Comparison of ENCODE assay signal across 19 cellular contexts in genomic region chr1:184053881-184054280, GRCh38. TPM values are rescaled to one million over a fixed set of nuclear protein-coding genes. Genes with fewer than 3 reads are reported as not detected.
DNase-seq lines count a peak whose midpoint lies in the region; ATAC-seq and TF ChIP-seq lines count a peak whose summit lies in the region.
"Had no signal": no experiment of that assay in that cellular context is flagged by ENCODE, and none has a peak within 500 bp of the region (broad histone marks: within the 10 kb centered on the region; RNA-seq: fewer than 3 reads in every experiment).

No MANE protein-coding gene starts in this region.

- H3K36me3 ChIP-seq in SK-N-SH (replicated peaks in 1 of 2; ENCODE audit: control insufficient read depth in 1 of 2, insufficient read depth in 2 of 2, low read length in 1 of 2) (peaks cover 21 to 32% of the 10 kb centered on the region in 2 experiments), PC-3 (ENCODE audit: low read depth, low read length) (no peaks in the 10 kb centered on the region), stomach (peaks cover 3 to 22% (median 11%) of the 10 kb centered on the region in 4 donors)
- no peaks in the 10 kb centered on the region for H3K36me3 ChIP-seq in CD8-positive, alpha-beta memory T cell (ENCODE audit: insufficient read depth, low read length)
- H3K36me3 ChIP-seq: right atrium auricular region had no signal

- peaks cover 5 to 36% (median 14%) of the 10 kb centered on the region in 3 donors for H3K36me3 Mint-ChIP-seq in CD8-positive, alpha-beta memory T cell
- peaks cover 13% of the 10 kb centered on the region for H3K36me3 Mint-ChIP-seq in chondrocyte (ENCODE audit: low read depth)

- H3K9me2 ChIP-seq in SK-N-SH, result no peaks in the 10 kb centered on the region
- H3K9me2 ChIP-seq in PC-3 (replicated peaks; ENCODE audit: low read length), result no peaks in the 10 kb centered on the region

- peak overlapping the region in 2 of 8 donors; percentile 27 to 38 for H3K27ac Mint-ChIP-seq in CD8-positive, alpha-beta memory T cell
- peak overlapping the region; percentile 68 for H3K27ac Mint-ChIP-seq in chondrocyte (ENCODE audit: unreplicated experiment)
- H3K27ac Mint-ChIP-seq: CD8-positive, alpha-beta T cell; T-helper 1 cell treated with Interleukin-12 subunit alpha and Interleukin-12 subunit beta and Interleukin-4 antibody, amounts not matched to agents 30 μg/mL and 1 μg/mL, for 36 hours had no signal

- H3K27me3 ChIP-seq in SK-N-SH (ENCODE audit: insufficient read depth) (no peaks in the 10 kb centered on the region), PC-3 (ENCODE audit: low read length) (no peaks in the 10 kb centered on the region), right cardiac atrium (ENCODE audit: control insufficient read depth, insufficient read depth) (no peaks in the 10 kb centered on the region), stomach (no peaks in the 10 kb centered on the region)
- no peaks in the 10 kb centered on the region for H3K27me3 ChIP-seq in CD8-positive, alpha-beta memory T cell (ENCODE audit: insufficient read depth, low read length, poor library complexity, severe bottlenecking)
- H3K27me3 ChIP-seq: right atrium auricular region had no signal

- H3K9me3 Mint-ChIP-seq in CD8-positive, alpha-beta memory T cell, result no peaks in the 10 kb centered on the region
- peaks cover 4% of the 10 kb centered on the region for H3K9me3 Mint-ChIP-seq in chondrocyte (ENCODE audit: low read depth)
- H3K9me3 Mint-ChIP-seq: CD8-positive, alpha-beta T cell; stimulated activated naive CD8-positive, alpha-beta T cell treated with anti-CD3 and anti-CD28 coated beads, Interleukin-15, amount 100 ng/mL, for 72 hours; T-helper 1 cell treated with Interleukin-12 subunit alpha and Interleukin-12 subunit beta and Interleukin-4 antibody, amounts not matched to agents 30 μg/mL and 1 μg/mL, for 36 hours had no signal

- intact Hi-C loops in PC-3 (cut with micrococcal nuclease) (no loop called here), right cardiac atrium (cut with DNase I) (no loop called here), stomach (cut with DNase I; ENCODE audit: low total_unique reads) (no loop called here)

- 0 out of 2 replicates have a peak overlapping the region, but pooled peaks have one; percentile 22 for H3K4me2 ChIP-seq in SK-N-SH
- 0 out of 2 replicates have a peak overlapping the region, but pooled peaks have one; percentile 51 for H3K4me2 ChIP-seq in PC-3 (ENCODE audit: low read length)

- no peak for TF ChIP-seq POLR2A in stomach (IDR thresholded peaks at IDR 0.05)

- BruUV-seq in PC-3 (replicated peaks; lab: Mats Ljungman, UMichigan), result no TSS peak

- H4K20me1 ChIP-seq in SK-N-SH (ENCODE audit: insufficient read depth), result no peaks in the 10 kb centered on the region
- no peaks in the 10 kb centered on the region for H4K20me1 ChIP-seq in PC-3 (ENCODE audit: low read length)

- TF ChIP-seq EP300 in SK-N-SH (IDR thresholded peaks at IDR 0.05; ENCODE audit: borderline replicate concordance in 1 of 2, low read depth in 1 of 2, low read length in 1 of 2), result no peak
- TF ChIP-seq EP300 in stomach (IDR thresholded peaks at IDR 0.05), result no peak

- H3K27me3 Mint-ChIP-seq in CD8-positive, alpha-beta memory T cell, result peaks cover 4 to 5% of the 10 kb centered on the region in 2 donors
- no peaks in the 10 kb centered on the region for H3K27me3 Mint-ChIP-seq in chondrocyte (ENCODE audit: low read depth)

- TF ChIP-seq CTCF in SK-N-SH (IDR thresholded peaks at IDR 0.05), result no peak
- no peak for TF ChIP-seq CTCF in PC-3 (conservative IDR thresholded peaks at IDR 0.05; ENCODE audit: low read depth, low read length)
- TF ChIP-seq CTCF in chondrocyte (IDR thresholded peaks at IDR 0.05), result no peak
- TF ChIP-seq CTCF in stomach (IDR thresholded peaks at IDR 0.05), result no peak

- H3K9me3 ChIP-seq in SK-N-SH, result no peaks in the 10 kb centered on the region
- H3K9me3 ChIP-seq in CD8-positive, alpha-beta memory T cell (ENCODE audit: low read length), result no peaks in the 10 kb centered on the region
- no peaks in the 10 kb centered on the region for H3K9me3 ChIP-seq in PC-3 (ENCODE audit: low read length)
- no peaks in the 10 kb centered on the region for H3K9me3 ChIP-seq in right cardiac atrium (ENCODE audit: control insufficient read depth, low read length)
- H3K9me3 ChIP-seq in stomach, result no peaks in the 10 kb centered on the region
- H3K9me3 ChIP-seq: right atrium auricular region had no signal

- H3K79me2 ChIP-seq in SK-N-SH (ENCODE audit: insufficient read depth) (peaks cover 45% of the 10 kb centered on the region), PC-3 (ENCODE audit: low read length) (peaks cover 34% of the 10 kb centered on the region)

- peaks cover 22 to 25% of the 10 kb centered on the region in 2 experiments for H3K4me1 ChIP-seq in SK-N-SH (ENCODE audit: control insufficient read depth in 1 of 2, insufficient read depth in 2 of 2, low read depth in 1 of 2, low read length in 1 of 2)
- H3K4me1 ChIP-seq in CD8-positive, alpha-beta memory T cell (ENCODE audit: insufficient read depth, low read length), result peaks cover 33% of the 10 kb centered on the region
- peaks cover 30% of the 10 kb centered on the region for H3K4me1 ChIP-seq in PC-3 (ENCODE audit: insufficient read depth, low read length)
- peaks cover 3% of the 10 kb centered on the region for H3K4me1 ChIP-seq in right cardiac atrium (ENCODE audit: control insufficient read depth, insufficient read depth, low read length)
- H3K4me1 ChIP-seq in stomach, result peaks cover 15 to 46% (median 28%) of the 10 kb centered on the region in 4 donors

- H3K4me3 ChIP-seq in SK-N-SH (ENCODE audit: low read depth in 2 of 2, low read length in 1 of 2) (no peak overlapping the region), PC-3 (ENCODE audit: low read length) (peak overlapping the region; percentile 87; the same call in 1 of the 2 replicates), right cardiac atrium (ENCODE audit: low read length) (no peak overlapping the region), stomach (no peak overlapping the region)
- H3K4me3 ChIP-seq in CD8-positive, alpha-beta memory T cell (ENCODE audit: low read length), result no peak overlapping the region
- H3K4me3 ChIP-seq: right atrium auricular region had no signal

- H3K9ac ChIP-seq in SK-N-SH (no peak overlapping the region), PC-3 (ENCODE audit: low read length) (no peak overlapping the region)

- H3K4me3 Mint-ChIP-seq in CD8-positive, alpha-beta memory T cell, result peak overlapping the region in 6 of 7 donors; percentile 0 to 74 (median 27)
- H3K4me3 Mint-ChIP-seq in chondrocyte (ENCODE audit: unreplicated experiment), result no peak overlapping the region
- H3K4me3 Mint-ChIP-seq: CD8-positive, alpha-beta T cell; T-helper 1 cell treated with Interleukin-12 subunit alpha and Interleukin-12 subunit beta and Interleukin-4 antibody, amounts not matched to agents 30 μg/mL and 1 μg/mL, for 36 hours had no signal

- H3K4me1 Mint-ChIP-seq in CD8-positive, alpha-beta memory T cell, result peaks cover 44 to 71% (median 67%) of the 10 kb centered on the region in 3 donors
- peaks cover 65% of the 10 kb centered on the region for H3K4me1 Mint-ChIP-seq in chondrocyte (ENCODE audit: low read depth)

- H3F3A ChIP-seq in SK-N-SH (replicated peaks; ENCODE audit: insufficient read depth), result peaks cover 30% of the 10 kb centered on the region
- peaks cover 6% of the 10 kb centered on the region for H3F3A ChIP-seq in PC-3 (ENCODE audit: low read length, unreplicated experiment)

- POLR2A ChIA-PET in SK-N-SH (lab: Yijun Ruan, JAX) (no interaction called here), PC-3 (lab: Charles Lee; ENCODE audit: unreplicated experiment) (no interaction called here)
- POLR2A ChIA-PET in CD8-positive, alpha-beta memory T cell (lab: Charles Lee), result no interaction called here

- H3K27ac ChIP-seq in SK-N-SH (ENCODE audit: low read depth in 2 of 2, low read length in 1 of 2) (no peak overlapping the region), PC-3 (ENCODE audit: low read length) (no peak overlapping the region), right cardiac atrium (ENCODE audit: low read length) (no peak overlapping the region), stomach (no peak overlapping the region)
- H3K27ac ChIP-seq in CD8-positive, alpha-beta memory T cell (ENCODE audit: low read depth, low read length), result no peak overlapping the region
- H3K27ac ChIP-seq: right atrium auricular region had no signal

- ATAC-seq in SK-N-SH treated with all-trans-retinoic acid at 6 μM for 48 hours (no peak), PC-3 (no peak), right cardiac atrium (no peak)
- ATAC-seq: activated CD4-positive, CD25-positive, alpha-beta regulatory T cell treated with anti-CD3 and anti-CD28 coated beads, Interleukin-2, amount 50 U/mL, for 24 hours; CD8-positive, alpha-beta T cell; stimulated activated naive CD8-positive, alpha-beta T cell treated with anti-CD3 and anti-CD28 coated beads, Interleukin-15, amount 100 ng/mL, for 72 hours had no signal

- no peak for DNase-seq in SK-N-SH
- no peak for DNase-seq in CD8-positive, alpha-beta memory T cell
- DNase-seq in PC-3, result no peak
- no peak for DNase-seq in chondrocyte (ENCODE audit: low spot score)
- no peak for DNase-seq in right cardiac atrium
- no peak for DNase-seq in stomach
- no peak for DNase-seq in DMS153 (lab: John Stamatoyannopoulos, UW)
- DNase-seq: caudate nucleus; CD8-positive, alpha-beta T cell; effector memory CD4-positive, alpha-beta T cell; EL; NCI-H1436 treated with DMSO at 0.1 percent for 48 hours; NCI-H226; stimulated activated naive CD8-positive, alpha-beta T cell treated with anti-CD3 and anti-CD28 coated beads, Interleukin-15, amount 100 ng/mL, for 72 hours had no signal

- H2AFZ ChIP-seq in SK-N-SH (ENCODE audit: low read depth), result no peak overlapping the region
- H2AFZ ChIP-seq in PC-3 (ENCODE audit: low read length), result no peak overlapping the region

- CTCF ChIA-PET in SK-N-SH (lab: Yijun Ruan, JAX), result interaction anchor here (0.6 to 1.7 kb wide), 4 partner anchors 12 to 1114 kb away, joined by 3 to 5 read pairs (median 3); no protein-coding TSS in a partner anchor
- CTCF ChIA-PET in CD8-positive, alpha-beta memory T cell (lab: Charles Lee), result interaction anchor here (1.4 kb wide), 1 partner anchor 11 kb away, joined by 3 read pairs; no protein-coding TSS in a partner anchor
- CTCF ChIA-PET in PC-3 (lab: Charles Lee), result no interaction called here

- no peak for TF ChIP-seq RAD21 in SK-N-SH (IDR thresholded peaks at IDR 0.05; ENCODE audit: low read length)

RNA-seq across cellular contexts. Expression of gene TSEN15, which starts 2.4 kb away (rescaled TPM):
- 28.4 and 29.0 TPM in 2 replicates for polyA plus RNA-seq in SK-N-SH (2012; rRNA removed)
- polyA plus RNA-seq in SK-N-SH (2012; cell fraction: cytosol; rRNA removed), result 29.9 and 33.7 TPM in 2 replicates
- polyA plus RNA-seq in SK-N-SH (2012; cell fraction: nucleus; rRNA removed), result 21.6 and 24.2 TPM in 2 replicates
- total RNA-seq in CD8-positive, alpha-beta memory T cell, result 10 to 100 TPM; 44.4 to 44.8 TPM
- 54.3 TPM for polyA plus RNA-seq in CD8-positive, alpha-beta memory T cell
- total RNA-seq in PC-3 (2014; rRNA removed), result 23.0 and 29.7 TPM in 2 replicates
- 38.8 to 41.5 TPM (median 40.6 TPM) in 3 replicates for total RNA-seq in chondrocyte
- total RNA-seq in right cardiac atrium, result 10 to 100 TPM; 22.4 to 24.9 (median 23.6) TPM
- polyA plus RNA-seq in right cardiac atrium, result 24.4 TPM
- 100 to 1,000 TPM in 1 of 5 donors, 10 to 100 TPM in 4; 11.6 to 137 (median 35.7) TPM for total RNA-seq in stomach
- polyA plus RNA-seq in stomach, result 10 to 100 TPM; 17.7 to 22.7 (median 17.9) TPM

RNA-seq across cellular contexts. Expression of gene COLGALT2, which starts 16.4 kb away (rescaled TPM):
- 4.4 and 6.2 TPM in 2 replicates for polyA plus RNA-seq in SK-N-SH (2012; rRNA removed)
- 4.9 and 5.9 TPM in 2 replicates for polyA plus RNA-seq in SK-N-SH (2012; cell fraction: cytosol; rRNA removed)
- 12.8 and 14.6 TPM in 2 replicates for polyA plus RNA-seq in SK-N-SH (2012; cell fraction: nucleus; rRNA removed)
- total RNA-seq in CD8-positive, alpha-beta memory T cell, result 1 to 10 TPM; 3.3 to 4.2 TPM
- 1.2 TPM for polyA plus RNA-seq in CD8-positive, alpha-beta memory T cell
- 0.26 and 0.86 TPM in 2 replicates for total RNA-seq in PC-3 (2014; rRNA removed)
- 3.4 to 8.8 TPM (median 8.1 TPM) in 3 replicates for total RNA-seq in chondrocyte
- 1 to 10 TPM; 5.8 to 9.7 (median 8.1) TPM for total RNA-seq in right cardiac atrium
- polyA plus RNA-seq in right cardiac atrium, result 3.1 TPM
- total RNA-seq in stomach, result 1 to 10 TPM in 2 of 5 donors, under 1 TPM in 2, not detected in 1; 0.45 to 3.5 (median 0.94) TPM
- under 1 TPM in 2 of 3 donors, not detected in 1; 0.31 to 0.95 TPM for polyA plus RNA-seq in stomach
- total RNA-seq: HT-29 had no signal
